In the genomic region with DNA sequence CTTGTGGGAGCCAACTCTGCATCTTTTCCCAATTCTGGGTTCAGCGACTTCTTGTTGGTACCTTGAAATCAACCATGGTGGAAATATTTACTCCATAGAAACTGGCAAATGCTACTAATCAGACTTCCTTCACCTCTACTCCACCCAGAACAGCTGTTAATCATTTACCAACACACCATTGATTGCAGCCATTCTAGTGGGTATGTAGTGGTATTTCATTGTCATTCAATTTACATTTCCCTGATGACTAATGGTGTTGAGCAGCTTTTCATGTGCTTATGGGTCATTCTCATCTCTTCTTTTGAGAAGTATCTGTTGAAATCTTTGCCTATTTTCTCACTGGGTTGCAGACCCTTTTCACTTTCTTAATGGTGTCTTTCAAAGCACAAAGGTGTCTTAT, we compare ENCODE assay signal across 1 cellular context.
TF ChIP-seq lines count a peak whose summit lies in the region.

No MANE protein-coding gene starts in this region.

TF ChIP-seq in GM23338, 12 proteins besides CTCF, POLR2A, EP300 and RAD21 (continued from another document):
- TF ChIP-seq POLR2AphosphoS5 (IDR thresholded peaks at IDR 0.05; ENCODE audit: low read depth), result no peak
- TF ChIP-seq, protein P1, sequence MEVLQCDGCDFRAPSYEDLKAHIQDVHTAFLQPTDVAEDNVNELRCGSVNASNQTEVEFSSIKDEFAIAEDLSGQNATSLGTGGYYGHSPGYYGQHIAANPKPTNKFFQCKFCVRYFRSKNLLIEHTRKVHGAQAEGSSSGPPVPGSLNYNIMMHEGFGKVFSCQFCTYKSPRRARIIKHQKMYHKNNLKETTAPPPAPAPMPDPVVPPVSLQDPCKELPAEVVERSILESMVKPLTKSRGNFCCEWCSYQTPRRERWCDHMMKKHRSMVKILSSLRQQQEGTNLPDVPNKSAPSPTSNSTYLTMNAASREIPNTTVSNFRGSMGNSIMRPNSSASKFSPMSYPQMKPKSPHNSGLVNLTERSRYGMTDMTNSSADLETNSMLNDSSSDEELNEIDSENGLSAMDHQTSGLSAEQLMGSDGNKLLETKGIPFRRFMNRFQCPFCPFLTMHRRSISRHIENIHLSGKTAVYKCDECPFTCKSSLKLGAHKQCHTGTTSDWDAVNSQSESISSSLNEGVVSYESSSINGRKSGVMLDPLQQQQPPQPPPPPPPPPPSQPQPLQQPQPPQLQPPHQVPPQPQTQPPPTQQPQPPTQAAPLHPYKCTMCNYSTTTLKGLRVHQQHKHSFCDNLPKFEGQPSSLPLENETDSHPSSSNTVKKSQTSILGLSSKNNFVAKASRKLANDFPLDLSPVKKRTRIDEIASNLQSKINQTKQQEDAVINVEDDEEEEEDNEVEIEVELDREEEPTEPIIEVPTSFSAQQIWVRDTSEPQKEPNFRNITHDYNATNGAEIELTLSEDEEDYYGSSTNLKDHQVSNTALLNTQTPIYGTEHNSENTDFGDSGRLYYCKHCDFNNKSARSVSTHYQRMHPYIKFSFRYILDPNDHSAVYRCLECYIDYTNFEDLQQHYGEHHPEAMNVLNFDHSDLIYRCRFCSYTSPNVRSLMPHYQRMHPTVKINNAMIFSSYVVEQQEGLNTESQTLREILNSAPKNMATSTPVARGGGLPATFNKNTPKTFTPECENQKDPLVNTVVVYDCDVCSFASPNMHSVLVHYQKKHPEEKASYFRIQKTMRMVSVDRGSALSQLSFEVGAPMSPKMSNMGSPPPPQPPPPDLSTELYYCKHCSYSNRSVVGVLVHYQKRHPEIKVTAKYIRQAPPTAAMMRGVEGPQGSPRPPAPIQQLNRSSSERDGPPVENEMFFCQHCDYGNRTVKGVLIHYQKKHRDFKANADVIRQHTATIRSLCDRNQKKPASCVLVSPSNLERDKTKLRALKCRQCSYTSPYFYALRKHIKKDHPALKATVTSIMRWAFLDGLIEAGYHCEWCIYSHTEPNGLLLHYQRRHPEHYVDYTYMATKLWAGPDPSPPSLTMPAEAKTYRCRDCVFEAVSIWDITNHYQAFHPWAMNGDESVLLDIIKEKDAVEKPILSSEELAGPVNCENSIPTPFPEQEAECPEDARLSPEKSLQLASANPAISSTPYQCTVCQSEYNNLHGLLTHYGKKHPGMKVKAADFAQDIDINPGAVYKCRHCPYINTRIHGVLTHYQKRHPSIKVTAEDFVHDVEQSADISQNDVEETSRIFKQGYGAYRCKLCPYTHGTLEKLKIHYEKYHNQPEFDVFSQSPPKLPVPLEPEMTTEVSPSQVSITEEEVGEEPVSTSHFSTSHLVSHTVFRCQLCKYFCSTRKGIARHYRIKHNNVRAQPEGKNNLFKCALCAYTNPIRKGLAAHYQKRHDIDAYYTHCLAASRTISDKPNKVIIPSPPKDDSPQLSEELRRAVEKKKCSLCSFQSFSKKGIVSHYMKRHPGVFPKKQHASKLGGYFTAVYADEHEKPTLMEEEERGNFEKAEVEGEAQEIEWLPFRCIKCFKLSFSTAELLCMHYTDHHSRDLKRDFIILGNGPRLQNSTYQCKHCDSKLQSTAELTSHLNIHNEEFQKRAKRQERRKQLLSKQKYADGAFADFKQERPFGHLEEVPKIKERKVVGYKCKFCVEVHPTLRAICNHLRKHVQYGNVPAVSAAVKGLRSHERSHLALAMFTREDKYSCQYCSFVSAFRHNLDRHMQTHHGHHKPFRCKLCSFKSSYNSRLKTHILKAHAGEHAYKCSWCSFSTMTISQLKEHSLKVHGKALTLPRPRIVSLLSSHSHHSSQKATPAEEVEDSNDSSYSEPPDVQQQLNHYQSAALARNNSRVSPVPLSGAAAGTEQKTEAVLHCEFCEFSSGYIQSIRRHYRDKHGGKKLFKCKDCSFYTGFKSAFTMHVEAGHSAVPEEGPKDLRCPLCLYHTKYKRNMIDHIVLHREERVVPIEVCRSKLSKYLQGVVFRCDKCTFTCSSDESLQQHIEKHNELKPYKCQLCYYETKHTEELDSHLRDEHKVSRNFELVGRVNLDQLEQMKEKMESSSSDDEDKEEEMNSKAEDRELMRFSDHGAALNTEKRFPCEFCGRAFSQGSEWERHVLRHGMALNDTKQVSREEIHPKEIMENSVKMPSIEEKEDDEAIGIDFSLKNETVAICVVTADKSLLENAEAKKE (CRISPR knock-in tag; IDR thresholded peaks at IDR 0.05), result no peak
TF ChIP-seq in GM23338: peak in this region for 0.
